7 cellular contexts compared by ENCODE assay signal in genomic region chr1:149137585-149137984, GRCh38. TPM values are rescaled to one million over a fixed set of nuclear protein-coding genes. Genes with fewer than 3 reads are reported as not detected.
DNase-seq lines count a peak whose midpoint lies in the region; ATAC-seq and TF ChIP-seq lines count a peak whose summit lies in the region.
"Not testable (repeated sequence)": the region's sequence is repeated elsewhere in the genome, so short reads cannot be mapped to it uniquely, and the experiment has no call there.

No MANE protein-coding gene starts in this region.

- not testable (repeated sequence) for H3K23ac ChIP-seq in IMR-90 (ENCODE audit: low read depth, low read length)

- DNase-seq in AG10803 (ENCODE audit: low read depth): peak; percentile 68
- DNase-seq in GM04503 (ENCODE audit: low read depth): peak; percentile 36
- DNase-seq in IMR-90: peak; percentile 11
- peak; percentile 9 for DNase-seq in astrocyte of the spinal cord (ENCODE audit: low read depth, low spot score)
- peak; percentile 46 for DNase-seq in fibroblast of mammary gland (ENCODE audit: low read depth)
- DNase-seq in fibroblast of villous mesenchyme (ENCODE audit: low read depth): peak; percentile 7
- peak; percentile 0 for DNase-seq in neural progenitor cell (ENCODE audit: low spot score)

- not testable (repeated sequence) for H3K4me1 Mint-ChIP-seq in neural progenitor cell

- H2BK15ac ChIP-seq in IMR-90 (ENCODE audit: low read depth, low read length): not testable (repeated sequence)

- H3K36me3 Mint-ChIP-seq in neural progenitor cell: not testable (repeated sequence)

- not testable (repeated sequence) for H2AK5ac ChIP-seq in IMR-90 (ENCODE audit: low read depth, low read length)

- H3K4me3 ChIP-seq in AG10803 (ENCODE audit: low read length); IMR-90 (ENCODE audit: insufficient read depth, low read depth, low read length); astrocyte of the spinal cord (ENCODE audit: low read depth, low read length); fibroblast of mammary gland (ENCODE audit: control insufficient read depth, low read depth, low read length); fibroblast of villous mesenchyme (ENCODE audit: low read depth, low read length); neural progenitor cell: not testable (repeated sequence)

- not testable (repeated sequence) for H3K4ac ChIP-seq in IMR-90 (ENCODE audit: low read depth, low read length)

- H3K27ac Mint-ChIP-seq in neural progenitor cell: not testable (repeated sequence)

- not testable (repeated sequence) for H3K79me1 ChIP-seq in IMR-90 (ENCODE audit: low read depth in 1 of 2, low read length in 2 of 2)

- not testable (repeated sequence) for H3F3A ChIP-seq in neural progenitor cell (ENCODE audit: low read depth)

- dilution Hi-C loops in IMR-90 (cut with HindIII; ENCODE audit: low sequenced_read_pairs, unreplicated experiment): not testable (repeated sequence)

- H3K4me3 Mint-ChIP-seq in neural progenitor cell: not testable (repeated sequence)

- POLR2A ChIA-PET in IMR-90 (lab: Charles Lee; ENCODE audit: unreplicated experiment): not testable (repeated sequence)

- intact Hi-C loops in IMR-90 (cut with micrococcal nuclease): not testable (repeated sequence)

- not testable (repeated sequence) for H4K5ac ChIP-seq in IMR-90 (ENCODE audit: low read depth, low read length)

- not testable (repeated sequence) for H3K9me3 ChIP-seq in IMR-90 (ENCODE audit: control insufficient read depth, insufficient read depth, low read length); neural progenitor cell (ENCODE audit: low read depth)

- not testable (repeated sequence) for H3K79me2 ChIP-seq in neural progenitor cell (ENCODE audit: low read depth)

- H3K14ac ChIP-seq in IMR-90 (replicated peaks; ENCODE audit: low read depth, low read length): not testable (repeated sequence)

- TF ChIP-seq RAD21 in IMR-90 (IDR thresholded peaks at IDR 0.05; ENCODE audit: low read length): not testable (repeated sequence)

- H3K56ac ChIP-seq in IMR-90 (ENCODE audit: extremely low read depth, insufficient read depth, low read length): not testable (repeated sequence)

- H4K20me1 ChIP-seq in IMR-90 (ENCODE audit: insufficient read depth, low read length); neural progenitor cell (ENCODE audit: low read depth): not testable (repeated sequence)

- H2BK120ac ChIP-seq in IMR-90 (ENCODE audit: low read depth, low read length): not testable (repeated sequence)

- H3K18ac ChIP-seq in IMR-90 (ENCODE audit: low read depth, low read length): not testable (repeated sequence)

- not testable (repeated sequence) for H3K9me1 ChIP-seq in IMR-90 (ENCODE audit: insufficient read depth, low read length)

- in situ Hi-C loops in IMR-90 (cut with MboI; ENCODE audit: low sequenced_read_pairs); astrocyte of the spinal cord (cut with HindIII; ENCODE audit: low sequenced_read_pairs): not testable (repeated sequence)

- not testable (repeated sequence) for H4K8ac ChIP-seq in IMR-90 (ENCODE audit: low read depth in 2 of 2, low read length in 2 of 2)

- not testable (repeated sequence) for H3K9ac ChIP-seq in IMR-90 (ENCODE audit: low read depth, low read length); neural progenitor cell

- not testable (repeated sequence) for TF ChIP-seq POLR2A in IMR-90 (IDR thresholded peaks at IDR 0.05; ENCODE audit: low read depth, low read length)

- not testable (repeated sequence) for H2AK9ac ChIP-seq in IMR-90 (replicated peaks; ENCODE audit: low read depth, low read length, poor library complexity)

- H3K27ac ChIP-seq in IMR-90 (ENCODE audit: insufficient read depth, low read length); neural progenitor cell: not testable (repeated sequence)

- ATAC-seq in IMR-90 (ENCODE audit: low read depth): not testable (repeated sequence)

- not testable (repeated sequence) for H3K36me3 ChIP-seq in IMR-90 (ENCODE audit: control insufficient read depth, insufficient read depth, low read length); neural progenitor cell

- TF ChIP-seq CTCF in AG10803 (conservative IDR thresholded peaks at IDR 0.05; ENCODE audit: low read length); IMR-90 (conservative IDR thresholded peaks at IDR 0.05; ENCODE audit: low read depth, low read length); astrocyte of the spinal cord (IDR thresholded peaks at IDR 0.05; ENCODE audit: low read depth, low read length); fibroblast of mammary gland (conservative IDR thresholded peaks at IDR 0.05; ENCODE audit: control insufficient read depth, insufficient read depth, low read depth, low read length); fibroblast of villous mesenchyme (IDR thresholded peaks at IDR 0.05; ENCODE audit: insufficient read depth, low read depth, low read length); neural progenitor cell (IDR thresholded peaks at IDR 0.05): not testable (repeated sequence)

- H4K91ac ChIP-seq in IMR-90 (ENCODE audit: insufficient read depth, low read depth, low read length): not testable (repeated sequence)

- CTCF ChIA-PET in IMR-90 (lab: Yijun Ruan, JAX): not testable (repeated sequence)

- H2BK5ac ChIP-seq in IMR-90 (ENCODE audit: low read depth, low read length, poor library complexity, severe bottlenecking): not testable (repeated sequence)

- not testable (repeated sequence) for H2BK20ac ChIP-seq in IMR-90 (ENCODE audit: low read depth, low read length)

- WGBS in IMR-90 (ENCODE audit: extremely low coverage in 2 of 2, insufficient read length in 1 of 2), 2 experiments: no CpG with 5 or more reads among the region's 2 CpGs

- not testable (repeated sequence) for H2AFZ ChIP-seq in IMR-90 (replicated peaks; ENCODE audit: low read length, poor library complexity); neural progenitor cell (replicated peaks)

- BruUV-seq in IMR-90 (replicated peaks; lab: Mats Ljungman, UMichigan): not testable (repeated sequence)

- H3K27me3 Mint-ChIP-seq in neural progenitor cell (ENCODE audit: insufficient read depth, low read depth): not testable (repeated sequence)

- not testable (repeated sequence) for H3K4me1 ChIP-seq in IMR-90 (ENCODE audit: control insufficient read depth, insufficient read depth, low read length); neural progenitor cell

- H3K9me3 Mint-ChIP-seq in neural progenitor cell: not testable (repeated sequence)

- not testable (repeated sequence) for H3K27me3 ChIP-seq in IMR-90 (ENCODE audit: control insufficient read depth, insufficient read depth, low read length); neural progenitor cell

- H3K4me2 ChIP-seq in IMR-90 (ENCODE audit: low read depth, low read length); neural progenitor cell: not testable (repeated sequence)

RNA-seq across cellular contexts. Expression of gene NBPF9, which starts 34.2 kb away (rescaled TPM):
- 13.6 and 15.2 TPM in 2 replicates for total RNA-seq in IMR-90 (2012; rRNA removed)
- polyA plus RNA-seq in IMR-90 (2012; rRNA removed): 15.1 and 17.3 TPM in 2 replicates
- polyA plus RNA-seq in IMR-90 (2012; cell fraction: cytosol; rRNA removed): 4.2 and 5.2 TPM in 2 replicates
- polyA plus RNA-seq in IMR-90 (2012; cell fraction: nucleus; rRNA removed; ENCODE audit: low replicate concordance): 29.8 and 108 TPM in 2 replicates
- 24.5 and 25.0 TPM in 2 replicates for total RNA-seq in fibroblast of villous mesenchyme
- total RNA-seq in neural progenitor cell (ENCODE audit: low replicate concordance): 14.8 and 15.0 TPM in 2 replicates

Comparison
In these comparisons a context has a peak if more than half of its experiments do, and no peak if none do; other contexts are left out.
1. DNase-seq: peak in every context shown above with its lines; median percentile 68 in AG10803; 46 in fibroblast of mammary gland; 36 in GM04503; 11 in IMR-90; 9 in astrocyte of the spinal cord; 7 in fibroblast of villous mesenchyme; 0 in neural progenitor cell.